9 cellular contexts compared by ENCODE assay signal in the genomic region with DNA sequence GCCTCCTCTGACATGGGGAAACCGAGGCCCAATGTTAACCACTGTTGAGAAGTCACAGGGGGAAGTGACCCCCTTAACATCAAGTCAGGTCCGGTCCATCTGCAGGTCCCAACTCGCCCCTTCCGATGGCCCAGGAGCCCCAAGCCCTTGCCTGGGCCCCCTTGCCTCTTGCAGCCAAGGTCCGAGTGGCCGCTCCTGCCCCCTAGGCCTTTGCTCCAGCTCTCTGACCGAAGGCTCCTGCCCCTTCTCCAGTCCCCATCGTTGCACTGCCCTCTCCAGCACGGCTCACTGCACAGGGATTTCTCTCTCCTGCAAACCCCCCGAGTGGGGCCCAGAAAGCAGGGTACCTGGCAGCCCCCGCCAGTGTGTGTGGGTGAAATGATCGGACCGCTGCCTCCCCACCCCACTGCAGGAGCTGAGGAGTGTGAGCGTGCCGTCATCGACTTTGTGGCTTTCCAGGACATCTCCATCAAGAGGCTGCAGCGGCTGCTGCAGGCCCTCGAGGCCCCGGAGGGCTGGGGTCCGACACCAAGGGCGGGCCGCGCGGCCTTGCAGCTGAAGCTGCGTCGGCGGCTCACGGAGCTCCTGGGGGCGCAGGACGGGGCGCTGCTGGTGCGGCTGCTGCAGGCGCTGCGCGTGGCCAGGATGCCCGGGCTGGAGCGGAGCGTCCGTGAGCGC. TPM values are rescaled to one million over a fixed set of nuclear protein-coding genes. Genes with fewer than 3 reads are reported as not detected.
DNase-seq lines count a peak whose midpoint lies in the region; ATAC-seq, FAIRE-seq and TF ChIP-seq lines count a peak whose summit lies in the region.
"Had no signal": no experiment of that assay in that cellular context is flagged by ENCODE, and none has a peak within 500 bp of the region (broad histone marks: within the 10 kb centered on the region; RNA-seq: fewer than 3 reads in every experiment).

No MANE protein-coding gene starts in this region.

- H3K27ac Mint-ChIP-seq in stimulated activated naive B cell treated with anti-CD40 and anti-IgM and Interleukin-4, amounts not matched to agents 10 μg/mL and 1 μg/mL and 100 μg/mL, for 72 hours = peak overlapping the region; percentile 51
- H3K27ac Mint-ChIP-seq in progenitor cell of endocrine pancreas = no peak overlapping the region

- BruUV-seq in endothelial cell of umbilical vein (replicated peaks; lab: Mats Ljungman, UMichigan) = no TSS peak

- H3K9me1 ChIP-seq in endothelial cell of umbilical vein (replicated peaks; ENCODE audit: control insufficient read depth, extremely low read depth, insufficient read depth, low read length) = no peaks in the 10 kb centered on the region

- H3K27ac ChIP-seq in HUES48 (ENCODE audit: low read depth, low read length) (peak overlapping the region; percentile 86), endothelial cell of umbilical vein (ENCODE audit: insufficient read depth, low read depth, low read length) (peak overlapping the region; percentile 91)

- no peak overlapping the region for H2AFZ ChIP-seq in endothelial cell of umbilical vein (ENCODE audit: low read depth, low read length)

- no peak overlapping the region for H3K9ac ChIP-seq in HUES48 (ENCODE audit: low read depth, low read length)
- no peak overlapping the region for H3K9ac ChIP-seq in endothelial cell of umbilical vein (replicated peaks; ENCODE audit: extremely low read depth, insufficient read depth, low read length)

- dilution Hi-C loops in endothelial cell of umbilical vein (cut with MboI; ENCODE audit: extremely low pct_ligation_motif_present, low sequenced_read_pairs) = no loop called here

- DNase-seq in endothelial cell of umbilical vein (ENCODE audit: low read depth, low spot score) = no peak
- no peak for DNase-seq in stimulated activated naive B cell treated with anti-CD40 and anti-IgM and Interleukin-4, amounts not matched to agents 10 μg/mL and 1 μg/mL and 100 μg/mL, for 72 hours
- DNase-seq in progenitor cell of endocrine pancreas (ENCODE audit: low spot score, unreplicated experiment) = no peak
- DNase-seq: effector memory CD4-positive, alpha-beta T cell; NCI-H1930; small intestine had no signal

- no peak for TF ChIP-seq POLR2A in endothelial cell of umbilical vein (IDR thresholded peaks at IDR 0.05; ENCODE audit: low read depth, low read length)

- POLR2A ChIA-PET in endothelial cell of umbilical vein (lab: Charles Lee) = no interaction called here

- H3K4me1 Mint-ChIP-seq in stimulated activated naive B cell treated with anti-CD40 and anti-IgM and Interleukin-4, amounts not matched to agents 10 μg/mL and 1 μg/mL and 100 μg/mL, for 72 hours = peaks cover 17 to 48% of the 10 kb centered on the region in 2 donors
- no peaks in the 10 kb centered on the region for H3K4me1 Mint-ChIP-seq in progenitor cell of endocrine pancreas (ENCODE audit: low read depth)

- peaks cover 4% of the 10 kb centered on the region; the same call in 1 of the 2 replicates for H3K4me1 ChIP-seq in HUES48 (ENCODE audit: control insufficient read depth, insufficient read depth, low read length)
- peaks cover 35% of the 10 kb centered on the region for H3K4me1 ChIP-seq in endothelial cell of umbilical vein (ENCODE audit: control insufficient read depth, extremely low read depth, insufficient read depth, low read length)

- no peaks in the 10 kb centered on the region for H3K79me2 ChIP-seq in endothelial cell of umbilical vein (ENCODE audit: control insufficient read depth, insufficient read depth, low read length)

- peaks cover 10 to 32% of the 10 kb centered on the region in 2 donors for H3K36me3 Mint-ChIP-seq in stimulated activated naive B cell treated with anti-CD40 and anti-IgM and Interleukin-4, amounts not matched to agents 10 μg/mL and 1 μg/mL and 100 μg/mL, for 72 hours
- H3K36me3 Mint-ChIP-seq in progenitor cell of endocrine pancreas (ENCODE audit: insufficient read depth) = peaks cover 2% of the 10 kb centered on the region

- no peaks in the 10 kb centered on the region for H3K27me3 Mint-ChIP-seq in stimulated activated naive B cell treated with anti-CD40 and anti-IgM and Interleukin-4, amounts not matched to agents 10 μg/mL and 1 μg/mL and 100 μg/mL, for 72 hours
- H3K27me3 Mint-ChIP-seq in progenitor cell of endocrine pancreas = no peaks in the 10 kb centered on the region

- FAIRE-seq in endothelial cell of umbilical vein (lab: Jason Lieb, UNC) = no peak
- FAIRE-seq: small intestine had no signal

- H3K27me3 ChIP-seq in HUES48 (ENCODE audit: control insufficient read depth, insufficient read depth, low read length) (no peaks in the 10 kb centered on the region), endothelial cell of umbilical vein (ENCODE audit: control insufficient read depth in 2 of 2, insufficient read depth in 2 of 2, low read length in 2 of 2) (no peaks in the 10 kb centered on the region)
- H3K27me3 ChIP-seq: SJCRH30 had no signal

- no peak overlapping the region for H3K4me2 ChIP-seq in endothelial cell of umbilical vein (ENCODE audit: insufficient read depth, low read length)

- no peaks in the 10 kb centered on the region for H3K9me3 ChIP-seq in HUES48 (ENCODE audit: control insufficient read depth, insufficient read depth, low read length)
- no peaks in the 10 kb centered on the region for H3K9me3 ChIP-seq in endothelial cell of umbilical vein (replicated peaks; ENCODE audit: control insufficient read depth, insufficient read depth, low read length)
- H3K9me3 ChIP-seq: SJCRH30 had no signal

- H3K36me3 ChIP-seq in HUES48 (ENCODE audit: control insufficient read depth, insufficient read depth, low read length) (no peaks in the 10 kb centered on the region), endothelial cell of umbilical vein (ENCODE audit: control insufficient read depth in 2 of 2, extremely low read depth in 1 of 2, insufficient read depth in 2 of 2, low read length in 2 of 2) (no peaks in the 10 kb centered on the region)
- H3K36me3 ChIP-seq: SJCRH30 had no signal

- TF ChIP-seq CTCF in endothelial cell of umbilical vein (IDR thresholded peaks at IDR 0.05; ENCODE audit: extremely low read depth in 1 of 2, insufficient read depth in 1 of 2, low read depth in 1 of 2, low read length in 2 of 2) (no peak), progenitor cell of endocrine pancreas (IDR thresholded peaks at IDR 0.05; ENCODE audit: unreplicated experiment) (no peak)

- ATAC-seq in stimulated activated naive B cell treated with anti-CD40 and anti-IgM and Interleukin-4, amounts not matched to agents 10 μg/mL and 1 μg/mL and 100 μg/mL, for 72 hours (replicated peaks) = no peak
- no peak for ATAC-seq in GM18870 (IDR thresholded peaks at IDR 0.05; ENCODE audit: unreplicated experiment)

- intact Hi-C loops in endothelial cell of umbilical vein (cut with micrococcal nuclease) = loop anchor here (2.0 to 5.0 kb wide), 2 partner anchors 39 kb away; a partner anchor contains a TSS

- H4K20me1 ChIP-seq in endothelial cell of umbilical vein (replicated peaks; ENCODE audit: control insufficient read depth, extremely low read depth, insufficient read depth, low read length) = no peaks in the 10 kb centered on the region

- no peaks in the 10 kb centered on the region for H3K9me3 Mint-ChIP-seq in stimulated activated naive B cell treated with anti-CD40 and anti-IgM and Interleukin-4, amounts not matched to agents 10 μg/mL and 1 μg/mL and 100 μg/mL, for 72 hours
- H3K9me3 Mint-ChIP-seq in progenitor cell of endocrine pancreas (ENCODE audit: low read depth) = no peaks in the 10 kb centered on the region

- H3K4me3 ChIP-seq in HUES48 (ENCODE audit: low read depth, low read length) = no peak overlapping the region
- no peak overlapping the region for H3K4me3 ChIP-seq in endothelial cell of umbilical vein (replicated peaks in 1 of 3; ENCODE audit: insufficient read depth in 1 of 3, low read depth in 1 of 3, low read length in 3 of 3)
- H3K4me3 ChIP-seq: SJCRH30 had no signal

- CTCF ChIA-PET in endothelial cell of umbilical vein (lab: Charles Lee) = interaction anchor here (0.8 to 3.0 kb wide), 10 partner anchors 9 to 276 kb away, joined by 3 to 19 read pairs (median 4); a partner anchor contains a TSS

- H3K4me3 Mint-ChIP-seq in stimulated activated naive B cell treated with anti-CD40 and anti-IgM and Interleukin-4, amounts not matched to agents 10 μg/mL and 1 μg/mL and 100 μg/mL, for 72 hours = no peak overlapping the region
- H3K4me3 Mint-ChIP-seq in progenitor cell of endocrine pancreas (ENCODE audit: low read depth) = no peak overlapping the region

RNA-seq across cellular contexts. Expression of a gene that starts 1.6 kb away (rescaled TPM):
- total RNA-seq in endothelial cell of umbilical vein = 0.69 TPM in 1 of 2 replicates, not detected in the other
- 11.3 and 20.6 TPM in 2 replicates for polyA plus RNA-seq in endothelial cell of umbilical vein
- polyA plus RNA-seq in endothelial cell of umbilical vein (2011; cell fraction: cytosol; rRNA removed) = 3.6 and 9.3 TPM in 2 replicates
- not detected in 2 replicates for polyA plus RNA-seq in endothelial cell of umbilical vein (2011; cell fraction: nucleus; rRNA removed)
- 2.4 and 7.0 TPM in 2 replicates for polyA plus RNA-seq in endothelial cell of umbilical vein (2012)
- 0.34 and 2.6 TPM in 2 replicates for polyA minus RNA-seq in endothelial cell of umbilical vein
- not detected for polyA minus RNA-seq in endothelial cell of umbilical vein (2011; cell fraction: cytosol; rRNA and poly(A)+ RNA removed)
- not detected in 2 replicates for polyA minus RNA-seq in endothelial cell of umbilical vein (2011; cell fraction: nucleus; rRNA and poly(A)+ RNA removed)
- total RNA-seq in progenitor cell of endocrine pancreas = not detected in 2 replicates

RNA-seq across cellular contexts. Expression of a gene that starts 9.8 kb away (rescaled TPM):
- total RNA-seq in endothelial cell of umbilical vein = 51.6 and 56.3 TPM in 2 replicates
- 37.0 and 48.7 TPM in 2 replicates for polyA plus RNA-seq in endothelial cell of umbilical vein
- 41.4 and 44.3 TPM in 2 replicates for polyA plus RNA-seq in endothelial cell of umbilical vein (2011; cell fraction: cytosol; rRNA removed)
- polyA plus RNA-seq in endothelial cell of umbilical vein (2011; cell fraction: nucleus; rRNA removed) = 67.4 and 69.3 TPM in 2 replicates
- 27.5 and 41.6 TPM in 2 replicates for polyA plus RNA-seq in endothelial cell of umbilical vein (2012)
- polyA minus RNA-seq in endothelial cell of umbilical vein = 19.9 and 33.6 TPM in 2 replicates
- polyA minus RNA-seq in endothelial cell of umbilical vein (2011; cell fraction: cytosol; rRNA and poly(A)+ RNA removed) = 14.3 TPM
- 25.8 and 29.8 TPM in 2 replicates for polyA minus RNA-seq in endothelial cell of umbilical vein (2011; cell fraction: nucleus; rRNA and poly(A)+ RNA removed)
- total RNA-seq in progenitor cell of endocrine pancreas = 51.0 and 53.8 TPM in 2 replicates

RNA-seq across cellular contexts. Expression of a gene that starts 9.8 kb away (rescaled TPM):
- total RNA-seq in endothelial cell of umbilical vein = 29.3 and 31.7 TPM in 2 replicates
- 23.1 and 24.4 TPM in 2 replicates for polyA plus RNA-seq in endothelial cell of umbilical vein
- 17.1 and 21.5 TPM in 2 replicates for polyA plus RNA-seq in endothelial cell of umbilical vein (2011; cell fraction: cytosol; rRNA removed)
- 73.2 and 78.6 TPM in 2 replicates for polyA plus RNA-seq in endothelial cell of umbilical vein (2011; cell fraction: nucleus; rRNA removed)
- 17.7 and 23.6 TPM in 2 replicates for polyA plus RNA-seq in endothelial cell of umbilical vein (2012)
- 15.8 and 27.3 TPM in 2 replicates for polyA minus RNA-seq in endothelial cell of umbilical vein
- polyA minus RNA-seq in endothelial cell of umbilical vein (2011; cell fraction: cytosol; rRNA and poly(A)+ RNA removed) = 19.4 TPM
- 9.3 and 16.8 TPM in 2 replicates for polyA minus RNA-seq in endothelial cell of umbilical vein (2011; cell fraction: nucleus; rRNA and poly(A)+ RNA removed)
- 38.5 and 39.0 TPM in 2 replicates for total RNA-seq in progenitor cell of endocrine pancreas

RNA-seq across cellular contexts. Expression of a gene that starts 38.5 kb away (rescaled TPM):
- total RNA-seq in endothelial cell of umbilical vein (11.5 and 12.2 TPM in 2 replicates), progenitor cell of endocrine pancreas (17.2 and 21.0 TPM in 2 replicates)
- 10.7 and 16.3 TPM in 2 replicates for polyA plus RNA-seq in endothelial cell of umbilical vein
- 1.0 and 2.9 TPM in 2 replicates for polyA plus RNA-seq in endothelial cell of umbilical vein (2011; cell fraction: cytosol; rRNA removed)
- polyA plus RNA-seq in endothelial cell of umbilical vein (2011; cell fraction: nucleus; rRNA removed) = 42.5 and 46.6 TPM in 2 replicates
- 4.2 and 5.4 TPM in 2 replicates for polyA plus RNA-seq in endothelial cell of umbilical vein (2012)
- 0.59 and 2.5 TPM in 2 replicates for polyA minus RNA-seq in endothelial cell of umbilical vein
- polyA minus RNA-seq in endothelial cell of umbilical vein (2011; cell fraction: cytosol; rRNA and poly(A)+ RNA removed) = 3.2 TPM
- polyA minus RNA-seq in endothelial cell of umbilical vein (2011; cell fraction: nucleus; rRNA and poly(A)+ RNA removed) = 4.1 and 8.6 TPM in 2 replicates

RNA-seq across cellular contexts. Expression of a gene that starts 39.9 kb away (rescaled TPM):
- total RNA-seq in endothelial cell of umbilical vein = 38.6 and 44.9 TPM in 2 replicates
- polyA plus RNA-seq in endothelial cell of umbilical vein = 17.0 and 20.6 TPM in 2 replicates
- polyA plus RNA-seq in endothelial cell of umbilical vein (2011; cell fraction: cytosol; rRNA removed) = 8.4 and 10.6 TPM in 2 replicates
- 206 and 223 TPM in 2 replicates for polyA plus RNA-seq in endothelial cell of umbilical vein (2011; cell fraction: nucleus; rRNA removed)
- 14.0 and 23.2 TPM in 2 replicates for polyA plus RNA-seq in endothelial cell of umbilical vein (2012)
- polyA minus RNA-seq in endothelial cell of umbilical vein = 53.6 and 72.9 TPM in 2 replicates
- 11.4 TPM for polyA minus RNA-seq in endothelial cell of umbilical vein (2011; cell fraction: cytosol; rRNA and poly(A)+ RNA removed)
- 67.0 and 69.2 TPM in 2 replicates for polyA minus RNA-seq in endothelial cell of umbilical vein (2011; cell fraction: nucleus; rRNA and poly(A)+ RNA removed)
- total RNA-seq in progenitor cell of endocrine pancreas = 35.5 and 39.7 TPM in 2 replicates
